ENCODE assay signal across 20 cellular contexts in the genomic region with DNA sequence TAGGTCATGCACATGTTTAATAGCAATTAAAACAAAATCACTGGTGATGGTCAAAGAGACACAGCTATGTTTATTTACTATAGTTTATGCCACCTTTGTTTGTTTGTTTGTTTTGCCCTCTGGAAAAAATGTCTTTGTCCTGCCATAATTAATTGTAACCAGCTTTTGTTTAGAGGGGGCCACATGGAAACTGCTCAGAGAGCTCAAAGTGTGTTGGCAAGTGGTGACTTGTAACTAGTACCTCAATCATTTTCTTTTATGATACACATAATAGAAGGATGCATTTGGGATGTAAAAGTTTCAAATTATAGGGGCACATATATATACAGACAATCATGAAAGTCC. TPM values are rescaled to one million over a fixed set of nuclear protein-coding genes. Genes with fewer than 3 reads are reported as not detected.
DNase-seq lines count a peak whose midpoint lies in the region; ATAC-seq, FAIRE-seq and TF ChIP-seq lines count a peak whose summit lies in the region.
"Had no signal": no experiment of that assay in that cellular context is flagged by ENCODE, and none has a peak within 500 bp of the region (broad histone marks: within the 10 kb centered on the region; RNA-seq: fewer than 3 reads in every experiment).

No MANE protein-coding gene starts in this region.

- ATAC-seq in A549, result no peak
- no peak for ATAC-seq in left lung
- ATAC-seq in GM21723 (IDR thresholded peaks at IDR 0.05; ENCODE audit: unreplicated experiment), result no peak
- ATAC-seq: CD8-positive, alpha-beta T cell; left colon had no signal

- TF ChIP-seq RAD21 in A549 (conservative IDR thresholded peaks at IDR 0.05 in 1 of 2, IDR thresholded peaks at IDR 0.05 in 1 of 2), result no peak

- H3K79me2 ChIP-seq in smooth muscle cell (ENCODE audit: low read depth), result peaks cover 17% of the 10 kb centered on the region

- H3K4me2 ChIP-seq in A549 (0 out of 3 replicates have a peak overlapping the region, but pooled peaks have one; percentile 13), smooth muscle cell (peak overlapping the region; percentile 6)

- FAIRE-seq in A549 (lab: Jason Lieb, UNC), result no peak
- no peak for FAIRE-seq in HTR-8/SVneo (lab: Jason Lieb, UNC)
- FAIRE-seq: colon, frontal cortex had no signal

- peaks cover 36% of the 10 kb centered on the region for H4K20me1 ChIP-seq in smooth muscle cell (ENCODE audit: low read depth)

- intact Hi-C loops in left lung (cut with DNase I), result no loop called here

- no peak for TF ChIP-seq EP300 in A549 (IDR thresholded peaks at IDR 0.05)

- H3K36me3 ChIP-seq in SJSA1 (no peaks in the 10 kb centered on the region), left lung (no peaks in the 10 kb centered on the region), smooth muscle cell (ENCODE audit: low read depth) (no peaks in the 10 kb centered on the region)

- H3K27ac ChIP-seq in A549 (no peak overlapping the region), SJSA1 (peak overlapping the region; percentile 85), left lung (peak overlapping the region; percentile 63 to 67), smooth muscle cell (ENCODE audit: low read depth) (no peak overlapping the region)

- POLR2A ChIA-PET in A549 (lab: Yijun Ruan, JAX), result no interaction called here

- CTCF ChIA-PET in A549 (lab: Yijun Ruan, JAX), result interaction anchor here (0.6 to 20.8 kb wide), 6 partner anchors 31 to 202 kb away, joined by 3 to 186 read pairs (median 4); a partner anchor contains a TSS

- no peaks in the 10 kb centered on the region for H3K9me3 ChIP-seq in A549
- no peaks in the 10 kb centered on the region for H3K9me3 ChIP-seq in SJSA1 (replicated peaks)
- H3K9me3 ChIP-seq in left lung, result no peaks in the 10 kb centered on the region
- no peaks in the 10 kb centered on the region for H3K9me3 ChIP-seq in smooth muscle cell (replicated peaks; ENCODE audit: low read depth)

- TF ChIP-seq CTCF in A549 (IDR thresholded peaks at IDR 0.05) (no peak), left lung (IDR thresholded peaks at IDR 0.05) (no peak), smooth muscle cell (IDR thresholded peaks at IDR 0.05; ENCODE audit: borderline replicate concordance, insufficient read depth, poor library complexity, severe bottlenecking) (no peak)

- H3K4me3 ChIP-seq in A549, result no peak overlapping the region
- no peak overlapping the region for H3K4me3 ChIP-seq in SJSA1
- no peak overlapping the region for H3K4me3 ChIP-seq in left lung
- H3K4me3 ChIP-seq in smooth muscle cell, result no peak overlapping the region
- H3K4me3 ChIP-seq: skin epidermis had no signal

- H3F3A ChIP-seq in smooth muscle cell (ENCODE audit: low read depth), result peaks cover 28% of the 10 kb centered on the region

- DNase-seq in A549 (ENCODE audit: low read depth in 1 of 2, low spot score in 1 of 2), result no peak
- no peak for DNase-seq in SJSA1 (ENCODE audit: low read depth in 1 of 2, low spot score in 2 of 2)
- no peak for DNase-seq in left lung
- DNase-seq in smooth muscle cell (lab: John Stamatoyannopoulos, UW; ENCODE audit: unreplicated experiment), result no peak
- DNase-seq in HTR-8/SVneo (ENCODE audit: insufficient read length, low spot score), result no peak
- no peak for DNase-seq in activated CD4-positive, alpha-beta T cell treated with anti-CD3 and anti-CD28 coated beads, Interleukin-2, amount 50 U/mL, for 4 hours
- no peak for DNase-seq in RPMI8226
- DNase-seq: activated CD4-positive, alpha-beta T cell treated with anti-CD3 and anti-CD28 coated beads, Interleukin-2, amount 50 U/mL, for 1 hour; activated naive CD4-positive, alpha-beta T cell treated with anti-CD3 and anti-CD28 coated beads for 36 hours; CD8-positive, alpha-beta T cell; DMS79 treated with DMSO at 0.1 percent for 48 hours; left colon; NCI-H146; NCI-H226; NK-92 treated with Interleukin-12 subunit alpha and Interleukin-12 subunit beta, amount 100 ng/mL, for 24 hours; stimulated activated CD4-positive, alpha-beta T cell treated with anti-CD3 and anti-CD28 coated beads, Interleukin-4, amount 100 ng/mL, for 24 hours had no signal

- H3K4me1 ChIP-seq in A549 (peaks cover 46% of the 10 kb centered on the region), SJSA1 (replicated peaks) (peaks cover 55% of the 10 kb centered on the region), left lung (peaks cover 26 to 39% of the 10 kb centered on the region in 2 donors), smooth muscle cell (ENCODE audit: low read depth) (peaks cover 21% of the 10 kb centered on the region)

- H2AFZ ChIP-seq in smooth muscle cell (ENCODE audit: low read depth), result no peak overlapping the region

- H3K27me3 ChIP-seq in SJSA1 (replicated peaks) (no peaks in the 10 kb centered on the region), left lung (no peaks in the 10 kb centered on the region), smooth muscle cell (ENCODE audit: low read depth) (no peaks in the 10 kb centered on the region)

- no peak overlapping the region for H3K9ac ChIP-seq in smooth muscle cell (ENCODE audit: low read depth)

- TF ChIP-seq POLR2A in A549 (IDR thresholded peaks at IDR 0.05; ENCODE audit: low read length), result no peak

TF ChIP-seq in A549, 52 proteins besides CTCF, POLR2A, EP300 and RAD21:
- TF ChIP-seq, protein P1, sequence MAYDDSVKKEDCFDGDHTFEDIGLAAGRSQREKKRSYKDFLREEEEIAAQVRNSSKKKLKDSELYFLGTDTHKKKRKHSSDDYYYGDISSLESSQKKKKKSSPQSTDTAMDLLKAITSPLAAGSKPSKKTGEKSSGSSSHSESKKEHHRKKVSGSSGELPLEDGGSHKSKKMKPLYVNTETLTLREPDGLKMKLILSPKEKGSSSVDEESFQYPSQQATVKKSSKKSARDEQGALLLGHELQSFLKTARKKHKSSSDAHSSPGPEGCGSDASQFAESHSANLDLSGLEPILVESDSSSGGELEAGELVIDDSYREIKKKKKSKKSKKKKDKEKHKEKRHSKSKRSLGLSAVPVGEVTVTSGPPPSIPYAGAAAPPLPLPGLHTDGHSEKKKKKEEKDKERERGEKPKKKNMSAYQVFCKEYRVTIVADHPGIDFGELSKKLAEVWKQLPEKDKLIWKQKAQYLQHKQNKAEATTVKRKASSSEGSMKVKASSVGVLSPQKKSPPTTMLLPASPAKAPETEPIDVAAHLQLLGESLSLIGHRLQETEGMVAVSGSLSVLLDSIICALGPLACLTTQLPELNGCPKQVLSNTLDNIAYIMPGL (CRISPR knock-in tag; IDR thresholded peaks at IDR 0.05; ENCODE audit: borderline replicate concordance), result no peak
- TF ChIP-seq ZSCAN20 (CRISPR knock-in tag; IDR thresholded peaks at IDR 0.05), result no peak
- TF ChIP-seq PHF8 (IDR thresholded peaks at IDR 0.05; ENCODE audit: borderline replicate concordance, low read depth), result no peak
- TF ChIP-seq MAZ (IDR thresholded peaks at IDR 0.05; ENCODE audit: borderline replicate concordance, low read depth, low read length), result no peak
- no peak for TF ChIP-seq CHD4 (IDR thresholded peaks at IDR 0.05; ENCODE audit: borderline replicate concordance)
- no peak for TF ChIP-seq RCOR1 (IDR thresholded peaks at IDR 0.05; ENCODE audit: low read depth, low read length)
- TF ChIP-seq EHF (CRISPR knock-in tag; IDR thresholded peaks at IDR 0.05), result no peak
TF ChIP-seq in A549: peak in this region for 0.

RNA-seq across cellular contexts. Expression of a gene that starts 40.2 kb away (rescaled TPM):
- polyA plus RNA-seq in A549 (2011; rRNA removed), result 5.0 and 5.4 TPM in 2 replicates
- polyA plus RNA-seq in A549 (2012; cell fraction: cytosol; rRNA removed), result 5.7 and 6.3 TPM in 2 replicates
- 4.3 and 6.0 TPM in 2 replicates for polyA plus RNA-seq in A549 (2012; cell fraction: nucleus; rRNA removed)
- polyA plus RNA-seq in A549 (2017; fragmentation: RNase III; extraction: RNeasy Plus Mini Kit Qiagen cat#74134 plus additional on column Dnase treatment), result 7.7 to 7.9 TPM (median 7.8 TPM) in 3 replicates
- polyA minus RNA-seq in A549 (2011; rRNA and poly(A)+ RNA removed), result 3.8 and 5.5 TPM in 2 replicates
- total RNA-seq in SJSA1 (2014; rRNA removed; shearing (Covaris generic)), result 19.4 TPM in 2 replicates
- total RNA-seq in left lung, result 10 to 100 TPM; 34.6 to 39.2 TPM
- total RNA-seq in smooth muscle cell, result 5.2 and 7.0 TPM in 2 replicates
- polyA plus RNA-seq in smooth muscle cell, result 4.4 and 5.0 TPM in 2 replicates

Comparison
In these comparisons a context has a peak if more than half of its experiments do, and no peak if none do; other contexts are left out.
1. H3K27ac ChIP-seq: peak in SJSA1 (single experiment) and left lung (2 of 2); none in A549 (0 of 2) and smooth muscle cell (single experiment).